ENCODE assay signal across 8 cellular contexts in the genomic region with DNA sequence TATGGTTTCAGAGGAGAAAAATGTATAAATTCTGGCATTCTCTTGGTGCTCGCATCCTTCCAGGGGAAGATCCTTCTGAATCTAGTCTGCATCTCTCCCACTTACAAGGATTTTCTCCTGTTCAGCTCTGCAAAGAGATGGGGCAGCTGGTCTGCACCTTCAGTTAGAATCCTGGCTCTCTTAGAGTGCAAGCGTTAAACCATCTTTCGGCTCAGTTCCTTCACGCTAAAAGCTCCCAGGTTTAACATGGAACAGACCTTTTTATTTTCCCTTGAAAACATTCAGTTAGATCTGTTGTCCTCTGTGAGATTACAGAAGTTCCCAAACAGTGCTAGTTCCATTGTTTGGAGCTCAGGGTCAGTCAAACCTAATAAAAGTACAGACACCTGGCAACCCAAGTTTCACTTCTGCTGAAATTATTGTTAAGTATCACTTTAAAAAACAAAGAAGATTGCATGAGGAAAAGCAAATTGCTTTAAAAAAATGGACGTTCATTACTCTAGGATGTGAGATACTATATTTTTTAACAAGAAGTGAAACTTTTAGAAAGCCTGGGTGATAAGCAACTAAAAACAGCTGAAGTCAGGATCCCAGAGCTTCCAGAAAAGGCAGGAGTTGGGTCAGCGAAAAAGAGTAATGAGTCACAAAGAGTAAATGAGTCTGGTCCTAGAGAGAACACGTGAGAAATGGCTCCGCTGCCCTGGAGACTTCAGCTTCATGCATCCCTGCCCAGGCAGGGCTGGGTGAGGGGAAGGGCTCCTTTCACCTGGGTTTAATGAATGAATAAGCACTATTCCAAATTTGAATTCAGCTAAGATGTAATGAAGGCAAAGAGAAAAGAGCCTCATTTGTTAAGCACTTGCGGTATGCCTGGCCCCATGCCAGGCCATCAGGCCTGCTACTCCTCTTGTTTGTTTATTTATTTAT.
DNase-seq lines count a peak whose midpoint lies in the region; ATAC-seq, FAIRE-seq and TF ChIP-seq lines count a peak whose summit lies in the region.

No MANE protein-coding gene starts in this region.

- H3K9me3 ChIP-seq in adrenal gland (replicated peaks in 1 of 3) (no peaks in the 10 kb centered on the region), kidney (ENCODE audit: control insufficient read depth in 1 of 2, low read length in 2 of 2) (no peaks in the 10 kb centered on the region), uterus (no peaks in the 10 kb centered on the region)

- DNase-seq in Ammon's horn (ENCODE audit: low spot score) (peak; percentile 41), adrenal gland (peak in 6 of 7 donors; percentile 46 to 67 (median 62)), kidney (peak; percentile 88), uterus (peak in 1 of 2 donors; percentile 32), H7 (no peak), NCI-H446 (lab: John Stamatoyannopoulos, UW) (no peak)

- no peak for TF ChIP-seq POLR2A in adrenal gland (IDR thresholded peaks at IDR 0.05)
- no peak for TF ChIP-seq POLR2A in uterus (IDR thresholded peaks at IDR 0.05)

- H3K4me1 ChIP-seq in adrenal gland (replicated peaks in 1 of 2) (peaks cover 10 to 65% of the 10 kb centered on the region in 2 donors), kidney (ENCODE audit: control insufficient read depth in 1 of 2, insufficient read depth in 1 of 2, low read depth in 1 of 2, low read length in 2 of 2) (peaks cover 44 to 56% of the 10 kb centered on the region in 2 donors), uterus (peaks cover 0 to 6% of the 10 kb centered on the region in 2 donors)

- TF ChIP-seq CTCF in adrenal gland (IDR thresholded peaks at IDR 0.05) (no peak), kidney (IDR thresholded peaks at IDR 0.05; ENCODE audit: borderline replicate concordance, extremely low read depth, insufficient read depth) (no peak), uterus (IDR thresholded peaks at IDR 0.05) (no peak)

- no peak overlapping the region for H3K4me3 ChIP-seq in adrenal gland
- H3K4me3 ChIP-seq in kidney (ENCODE audit: low read length in 2 of 2) = no peak overlapping the region
- H3K4me3 ChIP-seq in uterus = peak overlapping the region in 1 of 2 donors; percentile 1
- H3K4me3 ChIP-seq in H7 (ENCODE audit: insufficient read depth, low read depth, low read length) = no peak overlapping the region

- H3K27ac ChIP-seq in adrenal gland (peak overlapping the region in 4 of 5 donors; percentile 46 to 84 (median 64)), kidney (ENCODE audit: low read depth in 2 of 2, low read length in 2 of 2) (peak overlapping the region; percentile 58 to 82), uterus (peak overlapping the region; percentile 25 to 73)

- H3K36me3 ChIP-seq in adrenal gland (replicated peaks in 1 of 2) (no peaks in the 10 kb centered on the region), kidney (ENCODE audit: control insufficient read depth in 1 of 2, insufficient read depth in 2 of 2, low read length in 2 of 2) (no peaks in the 10 kb centered on the region), uterus (no peaks in the 10 kb centered on the region), H7 (replicated peaks; ENCODE audit: control insufficient read depth, insufficient read depth, low read length) (no peaks in the 10 kb centered on the region)

- 43 to 62% (median 49%) methylated on average over 9 of the region's 9 CpGs for WGBS in adrenal gland, 4 donors

- ATAC-seq in GM19351 (IDR thresholded peaks at IDR 0.05; ENCODE audit: unreplicated experiment) (peak; percentile 61), HG03354 (IDR thresholded peaks at IDR 0.05; ENCODE audit: poor library complexity, severe bottlenecking, unreplicated experiment) (peak; percentile 86)

- peak; percentile 76 for FAIRE-seq in kidney (lab: Jason Lieb, UNC)

- no peaks in the 10 kb centered on the region for H3K27me3 ChIP-seq in adrenal gland
- no peaks in the 10 kb centered on the region for H3K27me3 ChIP-seq in uterus
- H3K27me3 ChIP-seq in H7 (ENCODE audit: control insufficient read depth, insufficient read depth, low read length) = no peaks in the 10 kb centered on the region

- H3K9ac ChIP-seq in kidney (ENCODE audit: low read length in 2 of 2) = peak overlapping the region; percentile 8 to 9

- intact Hi-C loops in adrenal gland (cut with DNase I) = no loop called here
- intact Hi-C loops in kidney (cut with DNase I) = no loop called here
- intact Hi-C loops in uterus (cut with DNase I; ENCODE audit: low total_unique reads) = no loop called here

Comparison
In these comparisons a context has a peak if more than half of its experiments do, and no peak if none do; other contexts are left out.
1. DNase-seq: peak in Ammon's horn (single experiment), adrenal gland (6 of 7) and kidney (single experiment); none in H7 (single experiment) and NCI-H446 (0 of 2).
2. Peak in every context shown above with its lines, with median percentiles within 50 percentile points of each other: H3K27ac ChIP-seq.